In genomic region chr16:85497622-85498314, GRCh38 we compare ENCODE assay signal across 20 cellular contexts.
"Had no signal": no experiment of that assay in that cellular context is flagged by ENCODE, and none has a peak within 500 bp of the region (broad histone marks: within the 10 kb centered on the region; RNA-seq: fewer than 3 reads in every experiment).

No MANE protein-coding gene starts in this region.

- H3K27me3 Mint-ChIP-seq: naive thymus-derived CD4-positive, alpha-beta T cell had no signal

- FAIRE-seq: kidney had no signal

- H3K36me3 Mint-ChIP-seq: naive thymus-derived CD4-positive, alpha-beta T cell had no signal

- H3K4me3 ChIP-seq: dorsolateral prefrontal cortex, esophagus muscularis mucosa, gastrocnemius medialis, lung, right atrium auricular region, sigmoid colon, skin epidermis, stomach had no signal

- DNase-seq: cortex of kidney; dorsolateral prefrontal cortex; effector CD8-positive, alpha-beta T cell; kidney; left cardiac atrium; left ventricle myocardium superior; mesendoderm; naive thymus-derived CD4-positive, alpha-beta T cell; nephron progenitor cell; posterior cingulate gyrus; sigmoid colon; stimulated activated naive CD4-positive, alpha-beta T cell; substantia nigra; trophoblast cell had no signal

- H3K36me3 ChIP-seq: esophagus muscularis mucosa, gastrocnemius medialis, right atrium auricular region, sigmoid colon, stomach had no signal

- H3K9me3 ChIP-seq: esophagus muscularis mucosa, gastrocnemius medialis, right atrium auricular region, sigmoid colon, stomach had no signal

- H3K27ac ChIP-seq: dorsolateral prefrontal cortex, esophagus muscularis mucosa, gastrocnemius medialis, right atrium auricular region, sigmoid colon, skin epidermis, stomach had no signal

- H3K27ac Mint-ChIP-seq: naive thymus-derived CD4-positive, alpha-beta T cell; nephron progenitor cell had no signal

- H3K27me3 ChIP-seq: dorsolateral prefrontal cortex, esophagus muscularis mucosa, gastrocnemius medialis, right atrium auricular region, sigmoid colon, stomach had no signal

- H3K4me3 Mint-ChIP-seq: naive thymus-derived CD4-positive, alpha-beta T cell; nephron progenitor cell had no signal

- H3K9me3 Mint-ChIP-seq: nephron progenitor cell had no signal
